1 cellular context compared by ENCODE assay signal in genomic region chr11:61509058-61510029, GRCh38.
A peak's percentile ranks its signal among the peaks of the same experiment; 100 is the strongest.
TF ChIP-seq lines count a peak whose summit lies in the region.

No MANE protein-coding gene starts in this region.

TF ChIP-seq in HepG2, 621 proteins besides CTCF, POLR2A, EP300 and RAD21 (continued from another document and continues in another):
- TF ChIP-seq, protein P1, sequence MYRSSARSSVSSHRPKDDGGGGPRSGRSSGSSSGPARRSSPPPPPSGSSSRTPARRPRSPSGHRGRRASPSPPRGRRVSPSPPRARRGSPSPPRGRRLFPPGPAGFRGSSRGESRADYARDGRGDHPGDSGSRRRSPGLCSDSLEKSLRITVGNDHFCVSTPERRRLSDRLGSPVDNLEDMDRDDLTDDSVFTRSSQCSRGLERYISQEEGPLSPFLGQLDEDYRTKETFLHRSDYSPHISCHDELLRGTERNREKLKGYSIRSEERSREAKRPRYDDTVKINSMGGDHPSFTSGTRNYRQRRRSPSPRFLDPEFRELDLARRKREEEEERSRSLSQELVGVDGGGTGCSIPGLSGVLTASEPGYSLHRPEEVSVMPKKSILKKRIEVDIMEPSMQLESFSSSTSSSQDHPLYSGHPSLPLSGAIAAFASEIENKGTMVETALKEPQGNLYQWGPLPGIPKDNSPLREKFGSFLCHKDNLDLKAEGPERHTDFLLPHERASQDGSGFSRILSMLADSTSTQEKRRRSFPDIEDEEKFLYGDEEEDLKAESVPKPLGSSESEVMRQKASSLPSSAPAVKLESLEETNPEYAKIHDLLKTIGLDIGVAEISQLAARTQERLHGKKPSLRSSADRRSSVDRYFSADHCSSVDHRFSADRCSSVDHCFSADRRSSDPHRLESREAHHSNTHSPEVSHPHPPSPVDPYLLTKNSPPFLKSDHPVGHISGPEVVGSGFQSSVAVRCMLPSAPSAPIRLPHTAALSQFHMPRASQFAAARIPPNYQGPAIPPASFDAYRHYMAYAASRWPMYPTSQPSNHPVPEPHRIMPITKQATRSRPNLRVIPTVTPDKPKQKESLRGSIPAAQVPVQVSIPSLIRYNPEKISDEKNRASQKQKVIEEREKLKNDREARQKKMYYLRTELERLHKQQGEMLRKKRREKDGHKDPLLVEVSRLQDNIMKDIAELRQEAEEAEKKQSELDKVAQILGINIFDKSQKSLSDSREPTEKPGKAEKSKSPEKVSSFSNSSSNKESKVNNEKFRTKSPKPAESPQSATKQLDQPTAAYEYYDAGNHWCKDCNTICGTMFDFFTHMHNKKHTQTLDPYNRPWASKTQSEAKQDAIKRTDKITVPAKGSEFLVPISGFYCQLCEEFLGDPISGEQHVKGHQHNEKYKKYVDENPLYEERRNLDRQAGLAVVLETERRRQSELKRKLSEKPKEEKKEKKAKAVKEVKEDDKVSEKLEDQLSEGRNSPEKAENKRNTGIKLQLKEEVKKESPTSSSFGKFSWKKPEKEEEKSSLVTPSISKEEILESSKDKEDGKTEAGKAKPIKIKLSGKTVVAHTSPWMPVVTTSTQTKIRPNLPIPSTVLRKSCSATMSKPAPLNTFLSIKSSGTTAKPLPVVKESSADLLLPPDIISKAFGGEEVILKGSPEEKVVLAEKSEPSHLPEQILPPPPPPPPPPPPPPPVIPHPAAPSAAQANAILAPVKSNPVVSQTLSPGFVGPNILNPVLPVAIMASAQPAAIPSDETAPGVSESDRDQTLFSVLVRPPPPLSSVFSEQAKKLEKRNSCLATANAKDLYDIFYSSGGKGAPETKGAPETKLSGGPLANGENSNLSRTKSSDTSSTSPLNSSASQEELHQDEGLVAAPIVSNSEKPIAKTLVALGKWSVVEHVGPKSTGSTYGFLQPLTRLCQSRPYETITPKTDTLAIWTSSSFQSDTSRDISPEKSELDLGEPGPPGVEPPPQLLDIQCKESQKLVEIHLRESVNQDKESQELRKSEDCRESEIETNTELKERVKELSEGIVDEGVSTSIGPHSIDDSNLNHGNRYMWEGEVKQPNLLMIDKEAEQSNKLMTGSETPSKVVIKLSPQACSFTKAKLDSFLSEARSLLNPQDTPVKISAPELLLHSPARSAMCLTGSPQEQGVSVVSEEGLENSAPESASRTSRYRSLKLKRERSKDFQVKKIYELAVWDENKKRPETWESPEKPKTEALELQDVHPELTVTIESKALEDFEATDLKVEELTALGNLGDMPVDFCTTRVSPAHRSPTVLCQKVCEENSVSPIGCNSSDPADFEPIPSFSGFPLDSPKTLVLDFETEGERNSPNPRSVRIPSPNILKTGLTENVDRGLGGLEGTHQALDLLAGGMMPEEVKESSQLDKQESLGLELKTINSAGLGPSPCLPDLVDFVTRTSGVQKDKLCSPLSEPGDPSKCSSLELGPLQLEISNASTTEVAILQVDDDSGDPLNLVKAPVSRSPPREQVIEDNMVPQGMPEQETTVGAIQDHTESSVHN (CRISPR knock-in tag; IDR thresholded peaks at IDR 0.05), result no peak
- TF ChIP-seq ZNF580 (CRISPR knock-in tag; IDR thresholded peaks at IDR 0.05; ENCODE audit: borderline replicate concordance, low read depth), result peak; percentile 67; the same call in 1 of the 2 replicates
- TF ChIP-seq, protein P2, sequence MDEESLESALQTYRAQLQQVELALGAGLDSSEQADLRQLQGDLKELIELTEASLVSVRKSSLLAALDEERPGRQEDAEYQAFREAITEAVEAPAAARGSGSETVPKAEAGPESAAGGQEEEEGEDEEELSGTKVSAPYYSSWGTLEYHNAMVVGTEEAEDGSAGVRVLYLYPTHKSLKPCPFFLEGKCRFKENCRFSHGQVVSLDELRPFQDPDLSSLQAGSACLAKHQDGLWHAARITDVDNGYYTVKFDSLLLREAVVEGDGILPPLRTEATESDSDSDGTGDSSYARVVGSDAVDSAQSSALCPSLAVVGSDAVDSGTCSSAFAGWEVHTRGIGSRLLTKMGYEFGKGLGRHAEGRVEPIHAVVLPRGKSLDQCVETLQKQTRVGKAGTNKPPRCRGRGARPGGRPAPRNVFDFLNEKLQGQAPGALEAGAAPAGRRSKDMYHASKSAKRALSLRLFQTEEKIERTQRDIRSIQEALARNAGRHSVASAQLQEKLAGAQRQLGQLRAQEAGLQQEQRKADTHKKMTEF (CRISPR knock-in tag; IDR thresholded peaks at IDR 0.05), result peak; percentile 66; the same call in 1 of the 2 replicates
- peak; percentile 46; the same call in 1 of the 2 replicates for TF ChIP-seq ZFX (CRISPR knock-in tag; IDR thresholded peaks at IDR 0.05; ENCODE audit: low read depth)
- peak; percentile 84; the same call in 1 of the 2 replicates for TF ChIP-seq ZNF879 (CRISPR knock-in tag; IDR thresholded peaks at IDR 0.05)
- TF ChIP-seq, protein P3, sequence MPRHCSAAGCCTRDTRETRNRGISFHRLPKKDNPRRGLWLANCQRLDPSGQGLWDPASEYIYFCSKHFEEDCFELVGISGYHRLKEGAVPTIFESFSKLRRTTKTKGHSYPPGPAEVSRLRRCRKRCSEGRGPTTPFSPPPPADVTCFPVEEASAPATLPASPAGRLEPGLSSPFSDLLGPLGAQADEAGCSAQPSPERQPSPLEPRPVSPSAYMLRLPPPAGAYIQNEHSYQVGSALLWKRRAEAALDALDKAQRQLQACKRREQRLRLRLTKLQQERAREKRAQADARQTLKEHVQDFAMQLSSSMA (CRISPR knock-in tag; IDR thresholded peaks at IDR 0.05), result peak; percentile 90; the same call in 1 of the 2 replicates
- no peak for TF ChIP-seq CC2D1A (CRISPR knock-in tag; IDR thresholded peaks at IDR 0.05)
- TF ChIP-seq ARID2 (CRISPR knock-in tag; IDR thresholded peaks at IDR 0.05; ENCODE audit: borderline replicate concordance), result 0 out of 2 replicates have a peak, but pooled peaks have one; percentile 41
- TF ChIP-seq, protein P4, sequence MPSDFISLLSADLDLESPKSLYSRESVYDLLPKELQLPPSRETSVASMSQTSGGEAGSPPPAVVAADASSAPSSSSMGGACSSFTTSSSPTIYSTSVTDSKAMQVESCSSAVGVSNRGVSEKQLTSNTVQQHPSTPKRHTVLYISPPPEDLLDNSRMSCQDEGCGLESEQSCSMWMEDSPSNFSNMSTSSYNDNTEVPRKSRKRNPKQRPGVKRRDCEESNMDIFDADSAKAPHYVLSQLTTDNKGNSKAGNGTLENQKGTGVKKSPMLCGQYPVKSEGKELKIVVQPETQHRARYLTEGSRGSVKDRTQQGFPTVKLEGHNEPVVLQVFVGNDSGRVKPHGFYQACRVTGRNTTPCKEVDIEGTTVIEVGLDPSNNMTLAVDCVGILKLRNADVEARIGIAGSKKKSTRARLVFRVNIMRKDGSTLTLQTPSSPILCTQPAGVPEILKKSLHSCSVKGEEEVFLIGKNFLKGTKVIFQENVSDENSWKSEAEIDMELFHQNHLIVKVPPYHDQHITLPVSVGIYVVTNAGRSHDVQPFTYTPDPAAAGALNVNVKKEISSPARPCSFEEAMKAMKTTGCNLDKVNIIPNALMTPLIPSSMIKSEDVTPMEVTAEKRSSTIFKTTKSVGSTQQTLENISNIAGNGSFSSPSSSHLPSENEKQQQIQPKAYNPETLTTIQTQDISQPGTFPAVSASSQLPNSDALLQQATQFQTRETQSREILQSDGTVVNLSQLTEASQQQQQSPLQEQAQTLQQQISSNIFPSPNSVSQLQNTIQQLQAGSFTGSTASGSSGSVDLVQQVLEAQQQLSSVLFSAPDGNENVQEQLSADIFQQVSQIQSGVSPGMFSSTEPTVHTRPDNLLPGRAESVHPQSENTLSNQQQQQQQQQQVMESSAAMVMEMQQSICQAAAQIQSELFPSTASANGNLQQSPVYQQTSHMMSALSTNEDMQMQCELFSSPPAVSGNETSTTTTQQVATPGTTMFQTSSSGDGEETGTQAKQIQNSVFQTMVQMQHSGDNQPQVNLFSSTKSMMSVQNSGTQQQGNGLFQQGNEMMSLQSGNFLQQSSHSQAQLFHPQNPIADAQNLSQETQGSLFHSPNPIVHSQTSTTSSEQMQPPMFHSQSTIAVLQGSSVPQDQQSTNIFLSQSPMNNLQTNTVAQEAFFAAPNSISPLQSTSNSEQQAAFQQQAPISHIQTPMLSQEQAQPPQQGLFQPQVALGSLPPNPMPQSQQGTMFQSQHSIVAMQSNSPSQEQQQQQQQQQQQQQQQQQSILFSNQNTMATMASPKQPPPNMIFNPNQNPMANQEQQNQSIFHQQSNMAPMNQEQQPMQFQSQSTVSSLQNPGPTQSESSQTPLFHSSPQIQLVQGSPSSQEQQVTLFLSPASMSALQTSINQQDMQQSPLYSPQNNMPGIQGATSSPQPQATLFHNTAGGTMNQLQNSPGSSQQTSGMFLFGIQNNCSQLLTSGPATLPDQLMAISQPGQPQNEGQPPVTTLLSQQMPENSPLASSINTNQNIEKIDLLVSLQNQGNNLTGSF (CRISPR knock-in tag; IDR thresholded peaks at IDR 0.05), result peak; percentile 91; the same call in 1 of the 2 replicates
- peak; percentile 88 for TF ChIP-seq TFDP2 (CRISPR knock-in tag; IDR thresholded peaks at IDR 0.05)
- peak; percentile 92 for TF ChIP-seq HOXA3 (CRISPR knock-in tag; IDR thresholded peaks at IDR 0.05)
- TF ChIP-seq ZNF33B (CRISPR knock-in tag; IDR thresholded peaks at IDR 0.05), result peak; percentile 41; the same call in 1 of the 2 replicates
- no peak for TF ChIP-seq TCF12 (IDR thresholded peaks at IDR 0.05)
- 0 out of 2 replicates have a peak, but pooled peaks have one; percentile 25 for TF ChIP-seq TCF12 (CRISPR knock-in tag; IDR thresholded peaks at IDR 0.05)
- TF ChIP-seq DR1 (CRISPR knock-in tag; IDR thresholded peaks at IDR 0.05), result peak; percentile 46; the same call in 1 of the 2 replicates
- TF ChIP-seq ZNF564 (CRISPR knock-in tag; IDR thresholded peaks at IDR 0.05), result 0 out of 2 replicates have a peak, but pooled peaks have one; percentile 33
- TF ChIP-seq MED1 (CRISPR knock-in tag; IDR thresholded peaks at IDR 0.05), result peak; percentile 50; the same call in 1 of the 2 replicates
- TF ChIP-seq MXD4 (CRISPR knock-in tag; IDR thresholded peaks at IDR 0.05), result peak; percentile 52; the same call in 1 of the 2 replicates
- TF ChIP-seq ZNF678 (CRISPR knock-in tag; IDR thresholded peaks at IDR 0.05), result no peak
- TF ChIP-seq ZNF430 (CRISPR knock-in tag; IDR thresholded peaks at IDR 0.05), result peak; percentile 68; the same call in 1 of the 2 replicates
- no peak for TF ChIP-seq KDM5A (IDR thresholded peaks at IDR 0.05; ENCODE audit: borderline replicate concordance, low read length)
- TF ChIP-seq TSC22D2 (CRISPR knock-in tag; IDR thresholded peaks at IDR 0.05; ENCODE audit: borderline replicate concordance), result 0 out of 2 replicates have a peak, but pooled peaks have one; percentile 71
- TF ChIP-seq, protein P5, sequence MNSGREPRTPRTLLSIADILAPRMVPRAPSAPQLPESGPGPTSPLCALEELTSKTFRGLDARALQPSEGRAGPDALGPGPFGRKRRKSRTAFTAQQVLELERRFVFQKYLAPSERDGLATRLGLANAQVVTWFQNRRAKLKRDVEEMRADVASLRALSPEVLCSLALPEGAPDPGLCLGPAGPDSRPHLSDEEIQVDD (CRISPR knock-in tag; IDR thresholded peaks at IDR 0.05; ENCODE audit: borderline replicate concordance), result no peak
- TF ChIP-seq HOXD1 (CRISPR knock-in tag; IDR thresholded peaks at IDR 0.05), result 0 out of 2 replicates have a peak, but pooled peaks have one; percentile 52
- TF ChIP-seq FOXP1 (IDR thresholded peaks at IDR 0.05), result no peak
- no peak for TF ChIP-seq FOXP1 (CRISPR knock-in tag; IDR thresholded peaks at IDR 0.05)
- TF ChIP-seq ZNF652 (CRISPR knock-in tag; IDR thresholded peaks at IDR 0.05; ENCODE audit: borderline replicate concordance, low read depth), result no peak
- TF ChIP-seq TOPORS (CRISPR knock-in tag; IDR thresholded peaks at IDR 0.05), result 0 out of 2 replicates have a peak, but pooled peaks have one; percentile 22
- no peak for TF ChIP-seq NFIC (IDR thresholded peaks at IDR 0.05; ENCODE audit: low read length)
- peak; percentile 57; the same call in 1 of the 2 replicates for TF ChIP-seq ZMAT3 (CRISPR knock-in tag; conservative IDR thresholded peaks at IDR 0.05)
- peak; percentile 79; the same call in 1 of the 2 replicates for TF ChIP-seq ZNF563 (CRISPR knock-in tag; IDR thresholded peaks at IDR 0.05)
- TF ChIP-seq, protein P6, sequence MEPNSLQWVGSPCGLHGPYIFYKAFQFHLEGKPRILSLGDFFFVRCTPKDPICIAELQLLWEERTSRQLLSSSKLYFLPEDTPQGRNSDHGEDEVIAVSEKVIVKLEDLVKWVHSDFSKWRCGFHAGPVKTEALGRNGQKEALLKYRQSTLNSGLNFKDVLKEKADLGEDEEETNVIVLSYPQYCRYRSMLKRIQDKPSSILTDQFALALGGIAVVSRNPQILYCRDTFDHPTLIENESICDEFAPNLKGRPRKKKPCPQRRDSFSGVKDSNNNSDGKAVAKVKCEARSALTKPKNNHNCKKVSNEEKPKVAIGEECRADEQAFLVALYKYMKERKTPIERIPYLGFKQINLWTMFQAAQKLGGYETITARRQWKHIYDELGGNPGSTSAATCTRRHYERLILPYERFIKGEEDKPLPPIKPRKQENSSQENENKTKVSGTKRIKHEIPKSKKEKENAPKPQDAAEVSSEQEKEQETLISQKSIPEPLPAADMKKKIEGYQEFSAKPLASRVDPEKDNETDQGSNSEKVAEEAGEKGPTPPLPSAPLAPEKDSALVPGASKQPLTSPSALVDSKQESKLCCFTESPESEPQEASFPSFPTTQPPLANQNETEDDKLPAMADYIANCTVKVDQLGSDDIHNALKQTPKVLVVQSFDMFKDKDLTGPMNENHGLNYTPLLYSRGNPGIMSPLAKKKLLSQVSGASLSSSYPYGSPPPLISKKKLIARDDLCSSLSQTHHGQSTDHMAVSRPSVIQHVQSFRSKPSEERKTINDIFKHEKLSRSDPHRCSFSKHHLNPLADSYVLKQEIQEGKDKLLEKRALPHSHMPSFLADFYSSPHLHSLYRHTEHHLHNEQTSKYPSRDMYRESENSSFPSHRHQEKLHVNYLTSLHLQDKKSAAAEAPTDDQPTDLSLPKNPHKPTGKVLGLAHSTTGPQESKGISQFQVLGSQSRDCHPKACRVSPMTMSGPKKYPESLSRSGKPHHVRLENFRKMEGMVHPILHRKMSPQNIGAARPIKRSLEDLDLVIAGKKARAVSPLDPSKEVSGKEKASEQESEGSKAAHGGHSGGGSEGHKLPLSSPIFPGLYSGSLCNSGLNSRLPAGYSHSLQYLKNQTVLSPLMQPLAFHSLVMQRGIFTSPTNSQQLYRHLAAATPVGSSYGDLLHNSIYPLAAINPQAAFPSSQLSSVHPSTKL (CRISPR knock-in tag; IDR thresholded peaks at IDR 0.05), result peak; percentile 54; the same call in 1 of the 2 replicates
